In the genomic region with DNA sequence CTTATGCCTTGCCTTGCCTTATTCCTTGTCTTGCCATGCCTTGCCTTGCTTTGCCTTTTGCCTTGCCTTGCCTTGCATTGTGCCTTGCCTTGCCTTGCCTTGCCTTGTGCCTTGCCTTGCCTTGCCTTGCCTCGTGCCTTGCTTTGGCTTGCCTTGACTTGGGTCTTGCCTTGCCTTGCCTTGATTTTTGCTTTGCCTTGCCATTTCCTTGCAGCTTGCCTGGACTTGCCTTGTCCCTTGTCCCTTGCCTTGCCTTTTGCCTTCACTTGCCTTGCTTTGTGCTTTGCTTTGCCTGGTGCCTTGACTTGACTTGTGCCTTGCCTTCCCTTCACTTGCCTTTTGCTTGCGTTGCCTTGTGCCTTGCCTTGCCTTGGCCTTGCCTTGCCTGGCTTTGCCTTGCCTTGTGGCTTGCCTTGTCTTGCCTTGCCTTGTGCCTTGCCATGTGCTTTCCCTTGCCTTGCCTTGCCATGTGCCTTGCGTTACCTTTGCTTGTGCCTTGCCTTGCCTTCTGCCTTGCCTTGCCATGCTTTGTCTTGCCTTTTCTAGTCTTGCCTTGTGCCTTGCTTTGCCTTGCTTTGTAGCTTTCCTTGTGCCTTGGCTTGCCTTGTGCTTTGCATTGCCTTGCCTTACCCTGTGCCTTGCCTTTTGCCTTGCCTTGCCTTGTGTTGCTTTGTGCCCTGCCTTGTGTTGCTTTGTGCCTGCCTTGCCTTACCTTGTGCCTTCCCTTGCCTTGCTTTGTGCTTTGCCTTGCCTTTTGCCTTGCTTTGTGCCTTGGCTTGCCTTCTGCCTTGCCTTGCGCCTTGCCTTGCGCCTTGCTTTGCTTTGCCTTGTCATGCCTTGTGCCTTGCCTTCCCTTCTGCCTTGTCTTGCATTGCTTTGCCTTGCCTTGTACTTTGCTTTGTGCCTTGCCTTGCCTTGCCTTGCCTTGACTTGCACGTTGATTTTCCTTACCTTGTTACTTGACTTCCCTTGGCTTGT, we compare ENCODE assay signal across 17 cellular contexts.
DNase-seq lines count a peak whose midpoint lies in the region; ATAC-seq, FAIRE-seq and TF ChIP-seq lines count a peak whose summit lies in the region.
"Had no signal": no experiment of that assay in that cellular context is flagged by ENCODE, and none has a peak within 500 bp of the region (broad histone marks: within the 10 kb centered on the region; RNA-seq: fewer than 3 reads in every experiment).

No MANE protein-coding gene starts in this region.

- no peak overlapping the region for H3K9ac ChIP-seq in neuronal stem cell (ENCODE audit: low read depth, low read length, poor library complexity)

- H3K4ac ChIP-seq in neuronal stem cell (ENCODE audit: low read length): no peak overlapping the region

- TF ChIP-seq EP300 in stomach (IDR thresholded peaks at IDR 0.05): no peak
- TF ChIP-seq EP300 in gastroesophageal sphincter (IDR thresholded peaks at IDR 0.05): no peak

- no peaks in the 10 kb centered on the region for H3K4me1 Mint-ChIP-seq in CD14-positive monocyte
- H3K4me1 Mint-ChIP-seq: B cell had no signal

- no peak for DNase-seq in bronchial epithelial cell (ENCODE audit: low read depth)
- DNase-seq in neuronal stem cell (ENCODE audit: low spot score): no peak
- DNase-seq in stomach: peak; percentile 15
- DNase-seq in GM12892 (ENCODE audit: insufficient read length): no peak
- DNase-seq in CD14-positive monocyte (ENCODE audit: low spot score): no peak
- DNase-seq: C1 segment of cervical spinal cord; CD8-positive, alpha-beta T cell; COR-L47; DMS153; DND-41; GDM1 had no signal

- no peak overlapping the region for H4K91ac ChIP-seq in neuronal stem cell (ENCODE audit: low read depth, low read length, poor library complexity)

- POLR2A ChIA-PET in HEK293 (lab: Yijun Ruan, JAX): no interaction called here

- H3K27me3 ChIP-seq in bronchial epithelial cell (ENCODE audit: control insufficient read depth, insufficient read depth, low read length): no peaks in the 10 kb centered on the region
- H3K27me3 ChIP-seq in neuronal stem cell (ENCODE audit: control insufficient read depth in 3 of 3, insufficient read depth in 3 of 3, low read depth in 1 of 3, low read length in 3 of 3): no peaks in the 10 kb centered on the region
- no peaks in the 10 kb centered on the region for H3K27me3 ChIP-seq in stomach
- no peaks in the 10 kb centered on the region for H3K27me3 ChIP-seq in gastroesophageal sphincter

- peak overlapping the region; percentile 89 for H3K14ac ChIP-seq in neuronal stem cell (ENCODE audit: low read length)

- H3K36me3 ChIP-seq in HEK293 (ENCODE audit: control insufficient read depth in 2 of 2, insufficient read depth in 1 of 2, low read length in 2 of 2) (peaks cover 0 to 7% of the 10 kb centered on the region in 2 experiments; a peak in 1 of 3 replicates), bronchial epithelial cell (ENCODE audit: control insufficient read depth, insufficient read depth, low read length) (no peaks in the 10 kb centered on the region), neuronal stem cell (replicated peaks in 1 of 2; ENCODE audit: control insufficient read depth in 2 of 2, insufficient read depth in 2 of 2, low read length in 2 of 2) (no peaks in the 10 kb centered on the region), stomach (no peaks in the 10 kb centered on the region), gastroesophageal sphincter (no peaks in the 10 kb centered on the region)

- no peak for ATAC-seq in gastroesophageal sphincter
- ATAC-seq: CD8-positive, alpha-beta T cell had no signal

- no CpG with 5 or more reads among the region's 6 CpGs for WGBS in neuronal stem cell (ENCODE audit: extremely low coverage in 2 of 2, insufficient read length in 2 of 2, insufficient replicate concordance in 1 of 2), 2 donors
- 76 to 85% (median 79%) methylated on average over 6 of the region's 6 CpGs for WGBS in stomach, 5 donors
- WGBS in gastroesophageal sphincter (ENCODE audit: low coverage in 1 of 2), 2 donors: 77 to 88% methylated on average over 6 of the region's 6 CpGs

- H3K18ac ChIP-seq in neuronal stem cell (ENCODE audit: low read length): peak overlapping the region; percentile 38

- H3K27ac Mint-ChIP-seq in CD14-positive monocyte: no peak overlapping the region
- H3K27ac Mint-ChIP-seq: B cell; CD8-positive, alpha-beta T cell had no signal

- H3K4me3 Mint-ChIP-seq in CD14-positive monocyte: no peak overlapping the region
- H3K4me3 Mint-ChIP-seq: B cell; CD8-positive, alpha-beta T cell had no signal

- H2BK5ac ChIP-seq in neuronal stem cell (ENCODE audit: low read length): no peak overlapping the region

- H3K9me3 ChIP-seq in HEK293 (ENCODE audit: control insufficient read depth, insufficient read depth, low read depth, low read length): no peaks in the 10 kb centered on the region
- H3K9me3 ChIP-seq in neuronal stem cell (replicated peaks in 1 of 2; ENCODE audit: control insufficient read depth in 2 of 2, insufficient read depth in 1 of 2, low read depth in 1 of 2, low read length in 2 of 2): peaks cover 0 to 22% of the 10 kb centered on the region in 2 donors
- peaks cover 0 to 5% (median 0%) of the 10 kb centered on the region in 4 donors for H3K9me3 ChIP-seq in stomach
- no peaks in the 10 kb centered on the region for H3K9me3 ChIP-seq in gastroesophageal sphincter

- H3K23ac ChIP-seq in neuronal stem cell (ENCODE audit: low read depth, low read length, poor library complexity): peak overlapping the region; percentile 65

- no peak overlapping the region for H2BK120ac ChIP-seq in neuronal stem cell (ENCODE audit: low read depth, low read length)

- H3K4me3 ChIP-seq in HEK293 (ENCODE audit: low read depth, low read length) (no peak overlapping the region), bronchial epithelial cell (ENCODE audit: low read depth, low read length) (no peak overlapping the region), neuronal stem cell (ENCODE audit: low read length in 2 of 2) (peak overlapping the region in 1 of 2 donors; percentile 22), stomach (no peak overlapping the region), gastroesophageal sphincter (no peak overlapping the region)

- H3K79me1 ChIP-seq in neuronal stem cell (ENCODE audit: low read depth, low read length): peaks cover 2% of the 10 kb centered on the region

- peaks cover 4 to 26% (median 6%) of the 10 kb centered on the region in 7 donors for H3K9me3 Mint-ChIP-seq in CD14-positive monocyte
- H3K9me3 Mint-ChIP-seq: CD8-positive, alpha-beta T cell had no signal

- CTCF ChIA-PET in HEK293 (lab: Yijun Ruan, JAX): no interaction called here

- H3K4me2 ChIP-seq in neuronal stem cell (ENCODE audit: insufficient read depth, low read length, poor library complexity, severe bottlenecking): no peak overlapping the region

- FAIRE-seq in bronchial epithelial cell (lab: Jason Lieb, UNC) (peak; percentile 60), GM12892 (lab: Jason Lieb, UNC) (no peak)
- FAIRE-seq: A204.1, D721Med, H54 had no signal

- H4K8ac ChIP-seq in neuronal stem cell (ENCODE audit: low read depth, low read length): no peak overlapping the region

- H2AK5ac ChIP-seq in neuronal stem cell (ENCODE audit: low read depth, low read length): no peak overlapping the region

- H3K27ac ChIP-seq in HEK293 (ENCODE audit: extremely low read depth, low read depth, low read length): no peak overlapping the region
- no peak overlapping the region for H3K27ac ChIP-seq in neuronal stem cell (replicated peaks; ENCODE audit: low read length)
- H3K27ac ChIP-seq in stomach: no peak overlapping the region
- no peak overlapping the region for H3K27ac ChIP-seq in gastroesophageal sphincter

- H2BK12ac ChIP-seq in neuronal stem cell (ENCODE audit: low read length): peak overlapping the region; percentile 16

- H3K27me3 Mint-ChIP-seq in CD14-positive monocyte (ENCODE audit: low read depth in 3 of 3): peaks cover 0 to 2% (median 0%) of the 10 kb centered on the region in 3 donors
- H3K27me3 Mint-ChIP-seq: B cell had no signal

- H3K4me1 ChIP-seq in HEK293 (ENCODE audit: control insufficient read depth, insufficient read depth, low read length) (no peaks in the 10 kb centered on the region), neuronal stem cell (ENCODE audit: control insufficient read depth in 2 of 2, insufficient read depth in 1 of 2, low read depth in 1 of 2, low read length in 2 of 2) (no peaks in the 10 kb centered on the region), stomach (no peaks in the 10 kb centered on the region), gastroesophageal sphincter (no peaks in the 10 kb centered on the region)

- TF ChIP-seq CTCF in HEK293 (tag by site-specific recombination; IDR thresholded peaks at IDR 0.05) (no peak), bronchial epithelial cell (IDR thresholded peaks at IDR 0.05; ENCODE audit: insufficient read depth, low read length, severe bottlenecking) (no peak), stomach (IDR thresholded peaks at IDR 0.05) (no peak), gastroesophageal sphincter (IDR thresholded peaks at IDR 0.05) (no peak), CD14-positive monocyte (IDR thresholded peaks at IDR 0.05) (no peak)

- TF ChIP-seq POLR2A in stomach (IDR thresholded peaks at IDR 0.05): no peak
- TF ChIP-seq POLR2A in GM12892 (IDR thresholded peaks at IDR 0.05; ENCODE audit: low read depth, low read length): no peak
- no peak for TF ChIP-seq POLR2A in gastroesophageal sphincter (IDR thresholded peaks at IDR 0.05)

- H2AFZ ChIP-seq in neuronal stem cell (ENCODE audit: low read length): no peak overlapping the region

- no peaks in the 10 kb centered on the region for H3K36me3 Mint-ChIP-seq in CD14-positive monocyte
- H3K36me3 Mint-ChIP-seq: CD8-positive, alpha-beta T cell had no signal

- intact Hi-C loops in stomach (cut with DNase I; ENCODE audit: low total_unique reads) (no loop called here), CD14-positive monocyte (cut with micrococcal nuclease) (no loop called here)

- H2BK15ac ChIP-seq in neuronal stem cell (ENCODE audit: low read length): peak overlapping the region; percentile 55

TF ChIP-seq in HEK293, 187 proteins besides CTCF, POLR2A, EP300 and RAD21:
- TF ChIP-seq ZNF530 (tag by site-specific recombination; IDR thresholded peaks at IDR 0.05; ENCODE audit: low read depth) (peak; percentile 3; the same call in 1 of the 2 replicates), ZNF561 (tag by site-specific recombination; IDR thresholded peaks at IDR 0.05; ENCODE audit: borderline replicate concordance) (no peak)
